1 cellular context compared by ENCODE assay signal in the genomic region with DNA sequence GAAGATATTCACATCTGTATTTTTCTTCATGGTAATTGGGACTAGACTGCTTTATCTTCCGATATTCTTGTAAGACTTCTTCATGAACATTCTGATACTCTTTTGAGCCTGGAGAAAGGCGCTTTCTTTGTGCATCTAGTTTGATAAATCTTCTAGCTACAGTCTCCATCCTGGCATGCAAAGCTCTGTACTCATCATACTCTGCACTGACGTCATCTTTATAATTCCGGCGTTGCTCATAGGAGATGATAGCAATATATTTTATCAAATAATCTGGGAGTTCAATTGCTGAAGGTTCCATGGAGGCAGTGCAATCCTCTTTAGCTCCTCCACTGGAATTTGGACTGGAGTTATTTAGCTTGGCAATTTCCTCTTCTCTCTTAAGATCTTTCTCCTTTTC. TPM values are rescaled to one million over a fixed set of nuclear protein-coding genes. Genes with fewer than 3 reads are reported as not detected.
"Had no signal": no experiment of that assay in that cellular context is flagged by ENCODE, and none has a peak within 500 bp of the region (broad histone marks: within the 10 kb centered on the region; RNA-seq: fewer than 3 reads in every experiment).

No MANE protein-coding gene starts in this region.

RNA-seq across cellular contexts. Expression of gene CD1D, which starts 4.8 kb away (rescaled TPM):
- total RNA-seq: osteocyte had no signal
